Comparison of ENCODE assay signal across 2 cellular contexts in genomic region chr6:129845696-129846095, GRCh38.
TF ChIP-seq lines count a peak whose summit lies in the region.

No MANE protein-coding gene starts in this region.

TF ChIP-seq in SK-N-SH, 30 proteins besides CTCF, POLR2A, EP300 and RAD21 (continued from another document):
- TF ChIP-seq PBX3 (IDR thresholded peaks at IDR 0.05) (peak; percentile 48; the same call in 1 of the 2 replicates), TCF12 (IDR thresholded peaks at IDR 0.05) (peak; percentile 46; the same call in 1 of the 2 replicates), SMC3 (IDR thresholded peaks at IDR 0.05; ENCODE audit: low read depth, low read length) (no peak), NRF1 (IDR thresholded peaks at IDR 0.05; ENCODE audit: low read depth, low read length) (no peak), FOXJ3 (CRISPR knock-in tag; IDR thresholded peaks at IDR 0.05) (no peak), POLR2AphosphoS5 (IDR thresholded peaks at IDR 0.05; ENCODE audit: low read depth, low read length) (no peak), USF2 (IDR thresholded peaks at IDR 0.05; ENCODE audit: borderline replicate concordance, low read depth, low read length) (no peak), JUND (IDR thresholded peaks at IDR 0.05) (no peak), ELF1 (IDR thresholded peaks at IDR 0.05) (no peak)
TF ChIP-seq in SK-N-SH: peak in this region for 2.

TF ChIP-seq in K562, 482 proteins besides CTCF, POLR2A, EP300 and RAD21 (continued from another document):
- TF ChIP-seq NCOR1 (IDR thresholded peaks at IDR 0.05) (no peak), ARID3A (IDR thresholded peaks at IDR 0.05; ENCODE audit: borderline replicate concordance, low read depth, low read length) (no peak)
